In genomic region chr6:67094431-67094830, GRCh38 we compare ENCODE assay signal across 8 cellular contexts.
"Had no signal": no experiment of that assay in that cellular context is flagged by ENCODE, and none has a peak within 500 bp of the region (broad histone marks: within the 10 kb centered on the region; RNA-seq: fewer than 3 reads in every experiment).

No MANE protein-coding gene starts in this region.

- H3K4me3 ChIP-seq: GM23248, GM23338, HAP-1 had no signal

- H2AFZ ChIP-seq: GM23248, GM23338 had no signal

- H3K36me3 ChIP-seq: HAP-1 had no signal

- H3K27ac ChIP-seq: GM23248 had no signal

- H3K9me3 ChIP-seq: HAP-1 had no signal

- DNase-seq: GM23248, GOT3, H7, H9, HCEC 1CT, HFFc6 had no signal

- H3K4me2 ChIP-seq: GM23338 had no signal

- H3K9ac ChIP-seq: GM23248 had no signal

- H3K4me1 ChIP-seq: HAP-1 had no signal
